ENCODE assay signal across 11 cellular contexts in genomic region chr4:176492648-176493302, GRCh38.
DNase-seq lines count a peak whose midpoint lies in the region; ATAC-seq, FAIRE-seq and TF ChIP-seq lines count a peak whose summit lies in the region.
"Had no signal": no experiment of that assay in that cellular context is flagged by ENCODE, and none has a peak within 500 bp of the region (broad histone marks: within the 10 kb centered on the region; RNA-seq: fewer than 3 reads in every experiment).

No MANE protein-coding gene starts in this region.

- peak overlapping the region in 1 of 2 donors; percentile 13 for H3K27ac ChIP-seq in uterus

- no peak for TF ChIP-seq POLR2A in uterus (IDR thresholded peaks at IDR 0.05)

- no peaks in the 10 kb centered on the region for H3K4me1 ChIP-seq in uterus

- no peak overlapping the region for H3K4me3 Mint-ChIP-seq in activated CD4-positive, alpha-beta memory T cell treated with anti-CD3 and anti-CD28 coated beads, Interleukin-2, amount 10 ng/mL, durations not matched to agents 7 days and 5 days
- H3K4me3 Mint-ChIP-seq: CD14-positive monocyte; dendritic cell treated with granulocyte-macrophage colony-stimulating factor and Interleukin-4, amounts not matched to agents 40 ng/mL and 50 ng/mL, for 4 days; T-helper 17 cell had no signal

- no peaks in the 10 kb centered on the region for H3K27me3 Mint-ChIP-seq in activated CD4-positive, alpha-beta memory T cell treated with anti-CD3 and anti-CD28 coated beads, Interleukin-2, amount 10 ng/mL, durations not matched to agents 7 days and 5 days
- H3K27me3 Mint-ChIP-seq: dendritic cell treated with granulocyte-macrophage colony-stimulating factor and Interleukin-4, amounts not matched to agents 40 ng/mL and 50 ng/mL, for 4 days; T-helper 17 cell had no signal

- no peaks in the 10 kb centered on the region for H3K9me3 Mint-ChIP-seq in activated CD4-positive, alpha-beta memory T cell treated with anti-CD3 and anti-CD28 coated beads, Interleukin-2, amount 10 ng/mL, durations not matched to agents 7 days and 5 days

- ATAC-seq in GM18909 (IDR thresholded peaks at IDR 0.05; ENCODE audit: poor library complexity, unreplicated experiment) (peak; percentile 100), HG02870 (IDR thresholded peaks at IDR 0.05; ENCODE audit: unreplicated experiment) (peak; percentile 100)
- ATAC-seq: T-helper 17 cell had no signal

- H3K36me3 ChIP-seq in uterus: no peaks in the 10 kb centered on the region

- no peak overlapping the region for H3K4me3 ChIP-seq in uterus

- DNase-seq in A172 (ENCODE audit: low spot score) (peak; percentile 48), RCC 7860 (ENCODE audit: low spot score) (peak; percentile 13), uterus (no peak), retina (no peak), globus pallidus (ENCODE audit: low spot score) (no peak)
- DNase-seq in activated CD4-positive, alpha-beta memory T cell treated with anti-CD3 and anti-CD28 coated beads, Interleukin-2, amount 10 ng/mL, durations not matched to agents 7 days and 5 days: no peak
- DNase-seq: T-helper 17 cell had no signal

- no peak overlapping the region for H3K27ac Mint-ChIP-seq in activated CD4-positive, alpha-beta memory T cell treated with anti-CD3 and anti-CD28 coated beads, Interleukin-2, amount 10 ng/mL, durations not matched to agents 7 days and 5 days
- H3K27ac Mint-ChIP-seq: CD14-positive monocyte; dendritic cell treated with granulocyte-macrophage colony-stimulating factor and Interleukin-4, amounts not matched to agents 40 ng/mL and 50 ng/mL, for 4 days; T-helper 17 cell had no signal

- H3K9me3 ChIP-seq in uterus: no peaks in the 10 kb centered on the region

- no peak for TF ChIP-seq CTCF in uterus (IDR thresholded peaks at IDR 0.05)

- FAIRE-seq in RCC 7860 (lab: Jason Lieb, UNC): no peak

- POLR2A ChIA-PET in activated CD4-positive, alpha-beta memory T cell treated with anti-CD3 and anti-CD28 coated beads, Interleukin-2, amount 10 ng/mL, durations not matched to agents 7 days and 5 days (lab: Charles Lee): no interaction called here

- no peaks in the 10 kb centered on the region for H3K36me3 Mint-ChIP-seq in activated CD4-positive, alpha-beta memory T cell treated with anti-CD3 and anti-CD28 coated beads, Interleukin-2, amount 10 ng/mL, durations not matched to agents 7 days and 5 days (ENCODE audit: low read depth)
- H3K36me3 Mint-ChIP-seq: CD14-positive monocyte had no signal

- intact Hi-C loops in uterus (cut with DNase I; ENCODE audit: low total_unique reads): no loop called here

- H3K27me3 ChIP-seq in uterus: no peaks in the 10 kb centered on the region

- H3K4me1 Mint-ChIP-seq in activated CD4-positive, alpha-beta memory T cell treated with anti-CD3 and anti-CD28 coated beads, Interleukin-2, amount 10 ng/mL, durations not matched to agents 7 days and 5 days: peaks cover 2% of the 10 kb centered on the region
- H3K4me1 Mint-ChIP-seq: CD14-positive monocyte, T-helper 17 cell had no signal

- CTCF ChIA-PET in activated CD4-positive, alpha-beta memory T cell treated with anti-CD3 and anti-CD28 coated beads, Interleukin-2, amount 10 ng/mL, durations not matched to agents 7 days and 5 days (lab: Charles Lee): no interaction called here

Comparison
In these comparisons a context has a peak if more than half of its experiments do, and no peak if none do; other contexts are left out.
1. DNase-seq: peak in A172 (single experiment) and RCC 7860 (single experiment); none in uterus (0 of 2), retina (single experiment), globus pallidus (single experiment) and activated CD4-positive, alpha-beta memory T cell treated with anti-CD3 and anti-CD28 coated beads, Interleukin-2, amount 10 ng/mL, durations not matched to agents 7 days and 5 days (single experiment).